In the genomic region with DNA sequence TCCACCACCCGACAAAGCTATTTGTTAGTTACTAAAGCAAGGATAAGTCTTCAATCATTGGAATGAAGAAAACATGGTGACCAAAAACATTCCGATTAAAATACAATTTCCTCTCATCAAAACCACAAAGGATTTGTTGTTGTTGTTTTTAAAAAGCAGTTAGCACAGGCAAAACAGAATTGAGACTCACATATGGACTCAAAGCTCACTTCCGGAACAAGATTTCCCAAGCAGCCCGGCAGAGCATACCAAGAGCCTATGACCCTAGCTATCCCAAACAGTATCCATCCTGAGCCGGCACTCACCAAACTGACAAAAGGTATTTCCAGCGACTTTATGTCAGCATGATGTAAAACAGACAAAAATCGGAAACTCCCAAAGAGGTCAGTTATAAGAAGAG, we compare ENCODE assay signal across 15 cellular contexts. TPM values are rescaled to one million over a fixed set of nuclear protein-coding genes. Genes with fewer than 3 reads are reported as not detected.
DNase-seq lines count a peak whose midpoint lies in the region; ATAC-seq and TF ChIP-seq lines count a peak whose summit lies in the region.
"Had no signal": no experiment of that assay in that cellular context is flagged by ENCODE, and none has a peak within 500 bp of the region (broad histone marks: within the 10 kb centered on the region; RNA-seq: fewer than 3 reads in every experiment).

No MANE protein-coding gene starts in this region.

- in situ Hi-C loops in Panc1 (cut with HindIII; ENCODE audit: low pct_unique_long_range_greater_than_20kb, low sequenced_read_pairs): no loop called here
- in situ Hi-C loops in brain microvascular endothelial cell (cut with HindIII; ENCODE audit: low pct_ligation_motif_present, low sequenced_read_pairs): no loop called here

- no peak for TF ChIP-seq CTCF in HCT116 (IDR thresholded peaks at IDR 0.05 in 2 of 3, conservative IDR thresholded peaks at IDR 0.05 in 1 of 3; ENCODE audit: borderline replicate concordance in 1 of 3, insufficient read depth in 1 of 3, low read depth in 2 of 3, low read length in 2 of 3)
- no peak for TF ChIP-seq CTCF in Panc1 (IDR thresholded peaks at IDR 0.05)
- TF ChIP-seq CTCF in brain microvascular endothelial cell (IDR thresholded peaks at IDR 0.05; ENCODE audit: low read depth, low read length, missing control alignments): no peak

- no peak overlapping the region for H3K9ac ChIP-seq in HCT116 (ENCODE audit: low read length)

- peaks cover 17 to 31% of the 10 kb centered on the region in 2 experiments for H3K4me1 ChIP-seq in HCT116 (ENCODE audit: control insufficient read depth in 1 of 2, insufficient read depth in 2 of 2, low read length in 2 of 2)
- peaks cover 7% of the 10 kb centered on the region for H3K4me1 ChIP-seq in Panc1 (ENCODE audit: control insufficient read depth, insufficient read depth, low read length)

- H3K4me3 ChIP-seq in HCT116 (replicated peaks in 1 of 2; ENCODE audit: low read depth in 1 of 2, low read length in 2 of 2) (0 out of 4 replicates have a peak overlapping the region, but pooled peaks of 1 of the 2 experiments have one; percentile 0), Panc1 (ENCODE audit: low read depth in 2 of 2, low read length in 2 of 2) (peak overlapping the region in 1 of 2 experiments; percentile 51; a peak in 3 of 4 replicates), brain microvascular endothelial cell (ENCODE audit: low read depth, low read length) (no peak overlapping the region)

- no peaks in the 10 kb centered on the region for H3K9me3 ChIP-seq in HCT116 (ENCODE audit: control insufficient read depth in 1 of 2, insufficient read depth in 1 of 2, low read depth in 1 of 2, low read length in 2 of 2)
- H3K9me3 ChIP-seq in Panc1 (ENCODE audit: control insufficient read depth, insufficient read depth, low read depth, low read length): no peaks in the 10 kb centered on the region

- no peak for DNase-seq in HCT116 (ENCODE audit: low read depth, low spot score)
- DNase-seq in Panc1 (ENCODE audit: low read depth, low spot score): no peak
- no peak for DNase-seq in brain microvascular endothelial cell
- DNase-seq in iris pigment epithelial cell (ENCODE audit: low read depth): peak; percentile 65
- no peak for DNase-seq in MV-4-11 (lab: John Stamatoyannopoulos, UW)
- DNase-seq in erythroblast (lab: John Stamatoyannopoulos, UW): no peak
- DNase-seq: ACHN; C1 segment of cervical spinal cord; CD4-positive, alpha-beta T cell; COR-L47; GF-D8; KBM-7 had no signal

- CTCF ChIA-PET in HCT116 (lab: Charles Lee): interaction anchor here (1.2 kb wide), 1 partner anchor 132 kb away, joined by 3 read pairs; no protein-coding TSS in a partner anchor
- CTCF ChIA-PET in Panc1 (lab: Charles Lee): no interaction called here

- H3K79me2 ChIP-seq in HCT116 (ENCODE audit: insufficient read depth, low read length): peaks cover 74% of the 10 kb centered on the region

- TF ChIP-seq RAD21 in HCT116 (IDR thresholded peaks at IDR 0.05; ENCODE audit: low read depth): no peak

- H3K9me2 ChIP-seq in HCT116 (ENCODE audit: insufficient read depth): no peaks in the 10 kb centered on the region

- H3K27me3 ChIP-seq in HCT116 (ENCODE audit: insufficient read depth, low read length) (no peaks in the 10 kb centered on the region), Panc1 (ENCODE audit: control insufficient read depth, insufficient read depth, low read length) (no peaks in the 10 kb centered on the region), brain microvascular endothelial cell (replicated peaks) (no peaks in the 10 kb centered on the region)

- H3K36me3 ChIP-seq in HCT116 (ENCODE audit: control insufficient read depth in 1 of 2, insufficient read depth in 2 of 2, low read length in 2 of 2) (no peaks in the 10 kb centered on the region; a peak in 1 of 4 replicates), Panc1 (ENCODE audit: control insufficient read depth, insufficient read depth, low read length) (no peaks in the 10 kb centered on the region), brain microvascular endothelial cell (replicated peaks) (no peaks in the 10 kb centered on the region)

- ATAC-seq in HCT116: no peak
- no peak for ATAC-seq in Panc1
- ATAC-seq in GM21619 (IDR thresholded peaks at IDR 0.05; ENCODE audit: unreplicated experiment): no peak
- ATAC-seq in HG03196 (IDR thresholded peaks at IDR 0.05; ENCODE audit: unreplicated experiment): no peak

- RAD21 ChIA-PET in HCT116 (lab: Charles Lee; ENCODE audit: low non-redundant PET in 1 of 2, low total read pairs in 2 of 2, uncharacterized antibody in 2 of 2, unreplicated experiment in 2 of 2): no interaction called here

- intact Hi-C loops in HCT116 (cut with micrococcal nuclease) (no loop called here), Panc1 (cut with micrococcal nuclease; ENCODE audit: unreplicated experiment) (no loop called here)

- TF ChIP-seq POLR2A in HCT116 (IDR thresholded peaks at IDR 0.05; ENCODE audit: borderline replicate concordance, extremely low read depth, insufficient read depth, insufficient read length): no peak
- no peak for TF ChIP-seq POLR2A in erythroblast (IDR thresholded peaks at IDR 0.05; ENCODE audit: low read length)

- BruUV-seq in HCT116 (replicated peaks; lab: Mats Ljungman, UMichigan): no TSS peak
- no TSS peak for BruUV-seq in Panc1 (replicated peaks; lab: Mats Ljungman, UMichigan)

- no peak overlapping the region for H2AFZ ChIP-seq in HCT116 (ENCODE audit: low read depth, low read length, poor library complexity, severe bottlenecking)

- H4K20me1 ChIP-seq in HCT116 (ENCODE audit: insufficient read depth): no peaks in the 10 kb centered on the region

- POLR2A ChIA-PET in HCT116 (lab: Charles Lee) (no interaction called here), Panc1 (lab: Charles Lee) (interaction anchor here (0.6 to 0.7 kb wide), 2 partner anchors 40 to 47 kb away, joined by 3 to 7 read pairs; a partner anchor contains a TSS)

- no peak overlapping the region for H3K27ac ChIP-seq in HCT116 (ENCODE audit: low read depth, low read length)
- H3K27ac ChIP-seq in Panc1 (ENCODE audit: low read length): peak overlapping the region; percentile 23; the same call in 1 of the 2 replicates
- peak overlapping the region; percentile 41 for H3K27ac ChIP-seq in brain microvascular endothelial cell

- peak overlapping the region; percentile 59 for H3K4me2 ChIP-seq in HCT116 (ENCODE audit: low read length)

TF ChIP-seq in HCT116, 20 proteins besides CTCF, POLR2A, EP300 and RAD21:
- TF ChIP-seq CEBPB (IDR thresholded peaks at IDR 0.05; ENCODE audit: low read depth): no peak
- TF ChIP-seq, protein P1, sequence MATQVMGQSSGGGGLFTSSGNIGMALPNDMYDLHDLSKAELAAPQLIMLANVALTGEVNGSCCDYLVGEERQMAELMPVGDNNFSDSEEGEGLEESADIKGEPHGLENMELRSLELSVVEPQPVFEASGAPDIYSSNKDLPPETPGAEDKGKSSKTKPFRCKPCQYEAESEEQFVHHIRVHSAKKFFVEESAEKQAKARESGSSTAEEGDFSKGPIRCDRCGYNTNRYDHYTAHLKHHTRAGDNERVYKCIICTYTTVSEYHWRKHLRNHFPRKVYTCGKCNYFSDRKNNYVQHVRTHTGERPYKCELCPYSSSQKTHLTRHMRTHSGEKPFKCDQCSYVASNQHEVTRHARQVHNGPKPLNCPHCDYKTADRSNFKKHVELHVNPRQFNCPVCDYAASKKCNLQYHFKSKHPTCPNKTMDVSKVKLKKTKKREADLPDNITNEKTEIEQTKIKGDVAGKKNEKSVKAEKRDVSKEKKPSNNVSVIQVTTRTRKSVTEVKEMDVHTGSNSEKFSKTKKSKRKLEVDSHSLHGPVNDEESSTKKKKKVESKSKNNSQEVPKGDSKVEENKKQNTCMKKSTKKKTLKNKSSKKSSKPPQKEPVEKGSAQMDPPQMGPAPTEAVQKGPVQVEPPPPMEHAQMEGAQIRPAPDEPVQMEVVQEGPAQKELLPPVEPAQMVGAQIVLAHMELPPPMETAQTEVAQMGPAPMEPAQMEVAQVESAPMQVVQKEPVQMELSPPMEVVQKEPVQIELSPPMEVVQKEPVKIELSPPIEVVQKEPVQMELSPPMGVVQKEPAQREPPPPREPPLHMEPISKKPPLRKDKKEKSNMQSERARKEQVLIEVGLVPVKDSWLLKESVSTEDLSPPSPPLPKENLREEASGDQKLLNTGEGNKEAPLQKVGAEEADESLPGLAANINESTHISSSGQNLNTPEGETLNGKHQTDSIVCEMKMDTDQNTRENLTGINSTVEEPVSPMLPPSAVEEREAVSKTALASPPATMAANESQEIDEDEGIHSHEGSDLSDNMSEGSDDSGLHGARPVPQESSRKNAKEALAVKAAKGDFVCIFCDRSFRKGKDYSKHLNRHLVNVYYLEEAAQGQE (IDR thresholded peaks at IDR 0.05; ENCODE audit: low read depth): no peak
- no peak for TF ChIP-seq ZFX (IDR thresholded peaks at IDR 0.05)
- no peak for TF ChIP-seq TCF7L2 (IDR thresholded peaks at IDR 0.05; ENCODE audit: borderline replicate concordance, extremely low read depth, insufficient read depth, insufficient read length)
- no peak for TF ChIP-seq ZNF274 (IDR thresholded peaks at IDR 0.05; ENCODE audit: low read depth, low read length)
- TF ChIP-seq CBX3 (IDR thresholded peaks at IDR 0.05; ENCODE audit: low read depth): no peak
- no peak for TF ChIP-seq SIN3A (IDR thresholded peaks at IDR 0.05; ENCODE audit: low read depth)
- TF ChIP-seq ELF1 (IDR thresholded peaks at IDR 0.05; ENCODE audit: borderline replicate concordance, low read depth): no peak
- TF ChIP-seq FOSL1 (IDR thresholded peaks at IDR 0.05; ENCODE audit: low read depth): no peak
- TF ChIP-seq, protein P2, sequence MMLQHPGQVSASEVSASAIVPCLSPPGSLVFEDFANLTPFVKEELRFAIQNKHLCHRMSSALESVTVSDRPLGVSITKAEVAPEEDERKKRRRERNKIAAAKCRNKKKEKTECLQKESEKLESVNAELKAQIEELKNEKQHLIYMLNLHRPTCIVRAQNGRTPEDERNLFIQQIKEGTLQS (IDR thresholded peaks at IDR 0.05): no peak
- TF ChIP-seq, protein P3, sequence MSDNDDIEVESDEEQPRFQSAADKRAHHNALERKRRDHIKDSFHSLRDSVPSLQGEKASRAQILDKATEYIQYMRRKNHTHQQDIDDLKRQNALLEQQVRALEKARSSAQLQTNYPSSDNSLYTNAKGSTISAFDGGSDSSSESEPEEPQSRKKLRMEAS (IDR thresholded peaks at IDR 0.05): no peak
- no peak for TF ChIP-seq EGR1 (IDR thresholded peaks at IDR 0.05; ENCODE audit: low read depth)
- TF ChIP-seq EZH2 (IDR thresholded peaks at IDR 0.05): no peak
- no peak for TF ChIP-seq SP1 (IDR thresholded peaks at IDR 0.05; ENCODE audit: low read depth)
- no peak for TF ChIP-seq POLR2AphosphoS5 (IDR thresholded peaks at IDR 0.05; ENCODE audit: low read depth, low read length)

RNA-seq across cellular contexts. Expression of a gene that starts 39.9 kb away (rescaled TPM):
- 43.0 TPM for total RNA-seq in HCT116 (2021; ENCODE audit: unreplicated experiment)
- polyA plus RNA-seq in HCT116 (2012): 18.3 and 20.5 TPM in 2 replicates
- total RNA-seq in Panc1 (2021; ENCODE audit: unreplicated experiment): 41.2 TPM
- polyA plus RNA-seq in Panc1 (2012; ENCODE audit: insufficient read length): 28.1 TPM
- total RNA-seq: B cell had no signal
